2 cellular contexts compared by ENCODE assay signal in genomic region chr13:79918620-79919019, GRCh38.
TF ChIP-seq lines count a peak whose summit lies in the region.

No MANE protein-coding gene starts in this region.

TF ChIP-seq in SK-N-SH, 30 proteins besides CTCF, POLR2A, EP300 and RAD21:
- no peak for TF ChIP-seq RCOR1 (IDR thresholded peaks at IDR 0.05; ENCODE audit: low read length)

TF ChIP-seq in SK-N-SH treated with all-trans-retinoic acid at 6 μM for 48 hours, 23 proteins besides CTCF, POLR2A, EP300 and RAD21:
- TF ChIP-seq ISL1 (CRISPR knock-in tag; IDR thresholded peaks at IDR 0.05) (no peak), ESRRG (CRISPR knock-in tag; IDR thresholded peaks at IDR 0.05) (no peak), SNAI2 (CRISPR knock-in tag; IDR thresholded peaks at IDR 0.05) (no peak), CSDC2 (CRISPR knock-in tag; IDR thresholded peaks at IDR 0.05) (no peak), ZNF70 (CRISPR knock-in tag; IDR thresholded peaks at IDR 0.05) (no peak), RARB (CRISPR knock-in tag; IDR thresholded peaks at IDR 0.05) (no peak), ZNF565 (CRISPR knock-in tag; conservative IDR thresholded peaks at IDR 0.05; ENCODE audit: low read depth) (no peak), ARNTL (CRISPR knock-in tag; IDR thresholded peaks at IDR 0.05; ENCODE audit: borderline replicate concordance, low read depth) (no peak), GLIS3 (CRISPR knock-in tag; IDR thresholded peaks at IDR 0.05) (no peak), PPARA (CRISPR knock-in tag; IDR thresholded peaks at IDR 0.05; ENCODE audit: borderline replicate concordance) (no peak), CSRNP3 (CRISPR knock-in tag; IDR thresholded peaks at IDR 0.05) (no peak)
- TF ChIP-seq, protein P1, sequence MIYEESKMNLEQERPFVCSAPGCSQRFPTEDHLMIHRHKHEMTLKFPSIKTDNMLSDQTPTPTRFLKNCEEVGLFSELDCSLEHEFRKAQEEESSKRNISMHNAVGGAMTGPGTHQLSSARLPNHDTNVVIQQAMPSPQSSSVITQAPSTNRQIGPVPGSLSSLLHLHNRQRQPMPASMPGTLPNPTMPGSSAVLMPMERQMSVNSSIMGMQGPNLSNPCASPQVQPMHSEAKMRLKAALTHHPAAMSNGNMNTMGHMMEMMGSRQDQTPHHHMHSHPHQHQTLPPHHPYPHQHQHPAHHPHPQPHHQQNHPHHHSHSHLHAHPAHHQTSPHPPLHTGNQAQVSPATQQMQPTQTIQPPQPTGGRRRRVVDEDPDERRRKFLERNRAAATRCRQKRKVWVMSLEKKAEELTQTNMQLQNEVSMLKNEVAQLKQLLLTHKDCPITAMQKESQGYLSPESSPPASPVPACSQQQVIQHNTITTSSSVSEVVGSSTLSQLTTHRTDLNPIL (CRISPR knock-in tag; IDR thresholded peaks at IDR 0.05; ENCODE audit: low read depth) = no peak
